In the genomic region with DNA sequence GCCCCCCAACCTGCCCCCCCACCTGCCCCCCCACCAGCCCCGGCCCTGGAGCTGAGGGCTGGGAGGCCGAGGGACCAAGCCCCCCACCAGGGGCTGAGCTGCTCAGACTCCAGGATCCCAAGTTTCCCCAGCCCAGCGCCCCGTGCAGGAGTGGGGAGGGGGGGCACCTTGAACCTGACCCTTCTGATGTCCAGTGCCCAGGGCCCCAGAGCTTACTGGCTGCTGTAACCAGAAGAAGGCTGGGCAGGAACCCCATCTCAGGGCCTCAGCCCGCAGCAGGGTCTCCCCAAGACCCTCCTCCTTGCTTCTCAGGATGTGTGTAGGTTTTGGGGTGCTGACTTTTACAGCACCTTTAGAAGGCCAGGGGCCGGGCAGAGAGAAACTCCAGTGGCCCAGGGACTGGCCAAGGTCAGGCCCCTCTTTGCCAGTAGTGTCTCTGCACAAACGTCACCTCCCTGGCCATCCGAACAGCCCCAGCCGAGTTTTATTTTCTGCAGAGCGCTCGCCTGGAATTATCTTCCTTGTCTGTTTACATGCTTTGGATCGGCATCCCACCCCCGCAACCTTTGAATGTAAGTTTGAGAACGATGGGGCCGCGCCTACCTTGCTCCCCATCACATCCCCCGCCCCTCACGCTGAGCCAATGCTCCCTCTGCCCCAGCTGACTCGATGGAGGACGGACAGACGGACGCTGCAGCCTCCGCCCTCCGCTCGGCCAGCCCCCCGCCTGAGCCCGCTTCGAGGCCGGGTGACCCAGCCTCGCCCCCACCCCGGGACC, we compare ENCODE assay signal across 8 cellular contexts.
DNase-seq lines count a peak whose midpoint lies in the region; ATAC-seq and TF ChIP-seq lines count a peak whose summit lies in the region.

No MANE protein-coding gene starts in this region.

- peak overlapping the region; percentile 44 for H3K4me3 ChIP-seq in skeletal muscle cell (ENCODE audit: low read depth, low read length)

- DNase-seq in CD14-positive monocyte (ENCODE audit: low spot score) (no peak), NCI-H1105 treated with DMSO at 0.1 percent for 48 hours (lab: John Stamatoyannopoulos, UW) (peak; percentile 49), head of caudate nucleus (peak in 24 of 42 donors; percentile 6 to 60 (median 25)), skeletal muscle cell (ENCODE audit: low read depth) (no peak), pons (ENCODE audit: low spot score) (no peak)
- peak; percentile 49 for DNase-seq in activated T-cell treated with anti-CD3 and anti-CD28 coated beads, Interleukin-2, amount 50 U/mL, for 24 hours

- intact Hi-C loops in CD14-positive monocyte (cut with micrococcal nuclease), result loop anchor here (5.0 to 10.0 kb wide), 2 partner anchors 359 to 362 kb away; no protein-coding TSS in a partner anchor
- intact Hi-C loops in head of caudate nucleus (cut with DNase I), result loop anchor here (10.0 kb wide), 1 partner anchor 352 kb away; no protein-coding TSS in a partner anchor

- peaks cover 8% of the 10 kb centered on the region for H3K4me1 Mint-ChIP-seq in CD14-positive monocyte
- peaks cover 10% of the 10 kb centered on the region for H3K4me1 Mint-ChIP-seq in activated T-cell treated with anti-CD3 and anti-CD28 coated beads, Interleukin-2, amount 50 U/mL, for 24 hours (ENCODE audit: low read depth)

- peaks cover 0 to 5% of the 10 kb centered on the region in 2 donors for H3K36me3 Mint-ChIP-seq in CD14-positive monocyte
- no peaks in the 10 kb centered on the region for H3K36me3 Mint-ChIP-seq in activated T-cell treated with anti-CD3 and anti-CD28 coated beads, Interleukin-2, amount 50 U/mL, for 24 hours (ENCODE audit: low read depth)

- peaks cover 49 to 63% (median 60%) of the 10 kb centered on the region in 3 donors for H3K27me3 Mint-ChIP-seq in CD14-positive monocyte (ENCODE audit: low read depth in 3 of 3)
- peaks cover 75% of the 10 kb centered on the region for H3K27me3 Mint-ChIP-seq in activated T-cell treated with anti-CD3 and anti-CD28 coated beads, Interleukin-2, amount 50 U/mL, for 24 hours

- TF ChIP-seq CTCF in CD14-positive monocyte (IDR thresholded peaks at IDR 0.05), result no peak

- peaks cover 0 to 12% (median 3%) of the 10 kb centered on the region in 7 donors for H3K9me3 Mint-ChIP-seq in CD14-positive monocyte
- H3K9me3 Mint-ChIP-seq in activated T-cell treated with anti-CD3 and anti-CD28 coated beads, Interleukin-2, amount 50 U/mL, for 24 hours, result no peaks in the 10 kb centered on the region

- H3K4me3 Mint-ChIP-seq in CD14-positive monocyte, result peak overlapping the region; percentile 53 to 83
- H3K4me3 Mint-ChIP-seq in activated T-cell treated with anti-CD3 and anti-CD28 coated beads, Interleukin-2, amount 50 U/mL, for 24 hours, result peak overlapping the region; percentile 60

- H3K27ac Mint-ChIP-seq in CD14-positive monocyte, result peak overlapping the region in 1 of 7 donors; percentile 80
- no peak overlapping the region for H3K27ac Mint-ChIP-seq in activated T-cell treated with anti-CD3 and anti-CD28 coated beads, Interleukin-2, amount 50 U/mL, for 24 hours

- no peak for ATAC-seq in GM21619 (IDR thresholded peaks at IDR 0.05; ENCODE audit: unreplicated experiment)
- no peak for ATAC-seq in GM19452 (IDR thresholded peaks at IDR 0.05; ENCODE audit: unreplicated experiment)

Comparison
In these comparisons a context has a peak if more than half of its experiments do, and no peak if none do; other contexts are left out.
1. DNase-seq: peak in NCI-H1105 treated with DMSO at 0.1 percent for 48 hours (single experiment), activated T-cell treated with anti-CD3 and anti-CD28 coated beads, Interleukin-2, amount 50 U/mL, for 24 hours (single experiment) and head of caudate nucleus (24 of 42); none in CD14-positive monocyte (single experiment), skeletal muscle cell (single experiment) and pons (single experiment).